ENCODE assay signal across 12 cellular contexts in genomic region chr14:68522510-68523325, GRCh38.
A peak's percentile ranks its signal among the peaks of the same experiment; 100 is the strongest.
DNase-seq lines count a peak whose midpoint lies in the region; ATAC-seq and TF ChIP-seq lines count a peak whose summit lies in the region.
"Had no signal": no experiment of that assay in that cellular context is flagged by ENCODE, and none has a peak within 500 bp of the region (broad histone marks: within the 10 kb centered on the region; RNA-seq: fewer than 3 reads in every experiment).

No MANE protein-coding gene starts in this region.

- POLR2A ChIA-PET in SK-N-SH (lab: Yijun Ruan, JAX) = no interaction called here

- H3K9me3 Mint-ChIP-seq in neural progenitor cell = peaks cover 20% of the 10 kb centered on the region

- H3K27ac ChIP-seq in SK-N-SH (ENCODE audit: low read depth in 2 of 2, low read length in 1 of 2) = peak overlapping the region in 1 of 2 experiments; percentile 69; a peak in 2 of 4 replicates
- H3K27ac ChIP-seq in neural progenitor cell = peak overlapping the region; percentile 93
- peak overlapping the region; percentile 89 to 92 for H3K27ac ChIP-seq in uterus

- TF ChIP-seq EP300 in SK-N-SH (IDR thresholded peaks at IDR 0.05; ENCODE audit: borderline replicate concordance in 1 of 2, low read depth in 1 of 2, low read length in 1 of 2) = no peak

- CTCF ChIA-PET in SK-N-SH (lab: Yijun Ruan, JAX) = interaction anchor here (0.7 to 1.7 kb wide), 4 partner anchors 12 to 79 kb away, joined by 3 to 5 read pairs (median 4); no protein-coding TSS in a partner anchor

- TF ChIP-seq POLR2A in uterus (IDR thresholded peaks at IDR 0.05) = no peak

- H3K36me3 Mint-ChIP-seq in neural progenitor cell = peaks cover 11% of the 10 kb centered on the region

- H3K4me3 ChIP-seq in SK-N-SH (ENCODE audit: low read depth in 2 of 2, low read length in 1 of 2) (no peak overlapping the region), neural progenitor cell (peak overlapping the region; percentile 6), uterus (no peak overlapping the region)
- H3K4me3 ChIP-seq: GM12878 had no signal

- peak overlapping the region; percentile 95 for H3K27ac Mint-ChIP-seq in neural progenitor cell
- H3K27ac Mint-ChIP-seq: WTC11 had no signal

- H3K36me3 ChIP-seq in SK-N-SH (replicated peaks in 1 of 2; ENCODE audit: control insufficient read depth in 1 of 2, insufficient read depth in 2 of 2, low read length in 1 of 2) (no peaks in the 10 kb centered on the region), neural progenitor cell (no peaks in the 10 kb centered on the region), uterus (no peaks in the 10 kb centered on the region)

- H4K20me1 ChIP-seq in SK-N-SH (ENCODE audit: insufficient read depth) = no peaks in the 10 kb centered on the region
- H4K20me1 ChIP-seq in neural progenitor cell (ENCODE audit: low read depth) = no peaks in the 10 kb centered on the region

- intact Hi-C loops in uterus (cut with DNase I; ENCODE audit: low total_unique reads) = no loop called here

- H2AFZ ChIP-seq in SK-N-SH (ENCODE audit: low read depth) = no peak overlapping the region
- no peak overlapping the region for H2AFZ ChIP-seq in neural progenitor cell (replicated peaks)

- DNase-seq in SK-N-SH = no peak
- peak; percentile 93 for DNase-seq in fibroblast of peridontal ligament (ENCODE audit: extremely low read depth)
- DNase-seq in neural progenitor cell (ENCODE audit: low spot score) = peak; percentile 69
- DNase-seq in uterus = peak; percentile 58
- DNase-seq in NCI-H2196 (lab: John Stamatoyannopoulos, UW; ENCODE audit: unreplicated experiment) = no peak
- DNase-seq in stimulated activated CD4-positive, alpha-beta T cell treated with anti-CD3 and anti-CD28 coated beads, Interleukin-15, amount 100 ng/mL, for 24 hours = no peak
- DNase-seq: ACHN, NCI-H524 treated with DMSO at 0.1 percent for 48 hours had no signal

- ATAC-seq in SK-N-SH treated with all-trans-retinoic acid at 6 μM for 48 hours (peak; percentile 57; the same call in 2 of the 3 replicates), GM21528 (IDR thresholded peaks at IDR 0.05; ENCODE audit: low FRiP score, unreplicated experiment) (no peak)
- ATAC-seq: GM12878, WTC11 had no signal

- H3K4me1 ChIP-seq in SK-N-SH (ENCODE audit: control insufficient read depth in 1 of 2, insufficient read depth in 2 of 2, low read depth in 1 of 2, low read length in 1 of 2) (peaks cover 11 to 19% of the 10 kb centered on the region in 2 experiments; a peak in 2 of 4 replicates), neural progenitor cell (peaks cover 70% of the 10 kb centered on the region), uterus (peaks cover 26 to 28% of the 10 kb centered on the region in 2 donors)

- no peaks in the 10 kb centered on the region for H3K9me2 ChIP-seq in SK-N-SH

- H3K9me3 ChIP-seq in SK-N-SH = no peaks in the 10 kb centered on the region
- no peaks in the 10 kb centered on the region for H3K9me3 ChIP-seq in neural progenitor cell (ENCODE audit: low read depth)
- no peaks in the 10 kb centered on the region for H3K9me3 ChIP-seq in uterus

- no peaks in the 10 kb centered on the region for H3K79me2 ChIP-seq in SK-N-SH (ENCODE audit: insufficient read depth)
- H3K79me2 ChIP-seq in neural progenitor cell (ENCODE audit: low read depth) = no peaks in the 10 kb centered on the region

- 78% methylated on average over 5 of the region's 5 CpGs for WGBS in SK-N-SH (ENCODE audit: low lambda C conversion rate)

- H3F3A ChIP-seq in SK-N-SH (replicated peaks; ENCODE audit: insufficient read depth) (no peaks in the 10 kb centered on the region), neural progenitor cell (ENCODE audit: low read depth) (peaks cover 58% of the 10 kb centered on the region)

- no peaks in the 10 kb centered on the region for H3K27me3 Mint-ChIP-seq in neural progenitor cell (ENCODE audit: insufficient read depth, low read depth)

- peak overlapping the region; percentile 0 for H3K4me3 Mint-ChIP-seq in neural progenitor cell
- H3K4me3 Mint-ChIP-seq: WTC11 had no signal

- H3K9ac ChIP-seq in SK-N-SH (no peak overlapping the region), neural progenitor cell (no peak overlapping the region)

- H3K27me3 ChIP-seq in SK-N-SH (ENCODE audit: insufficient read depth) = no peaks in the 10 kb centered on the region
- H3K27me3 ChIP-seq in neural progenitor cell = no peaks in the 10 kb centered on the region
- no peaks in the 10 kb centered on the region for H3K27me3 ChIP-seq in uterus

- no peak for TF ChIP-seq RAD21 in SK-N-SH (IDR thresholded peaks at IDR 0.05; ENCODE audit: low read length)

- H3K4me2 ChIP-seq in SK-N-SH (no peak overlapping the region), neural progenitor cell (peak overlapping the region; percentile 39)

- TF ChIP-seq CTCF in SK-N-SH (IDR thresholded peaks at IDR 0.05) (no peak), neural progenitor cell (IDR thresholded peaks at IDR 0.05) (no peak), uterus (IDR thresholded peaks at IDR 0.05) (peak in 2 of 4 experiments; percentile 19 to 30)

- peaks cover 75% of the 10 kb centered on the region for H3K4me1 Mint-ChIP-seq in neural progenitor cell

TF ChIP-seq in SK-N-SH treated with all-trans-retinoic acid at 6 μM for 48 hours, 23 proteins besides CTCF, POLR2A, EP300 and RAD21 (continues in another document):
- TF ChIP-seq PPARA (CRISPR knock-in tag; IDR thresholded peaks at IDR 0.05; ENCODE audit: borderline replicate concordance) (no peak), TOX (CRISPR knock-in tag; IDR thresholded peaks at IDR 0.05; ENCODE audit: borderline replicate concordance) (no peak), ZNF565 (CRISPR knock-in tag; conservative IDR thresholded peaks at IDR 0.05; ENCODE audit: low read depth) (no peak), ISL1 (CRISPR knock-in tag; IDR thresholded peaks at IDR 0.05) (no peak), CREB5 (CRISPR knock-in tag; IDR thresholded peaks at IDR 0.05; ENCODE audit: low read depth) (no peak), ZC3H10 (CRISPR knock-in tag; IDR thresholded peaks at IDR 0.05) (no peak), ESRRG (CRISPR knock-in tag; IDR thresholded peaks at IDR 0.05) (no peak)

TF ChIP-seq in SK-N-SH, 30 proteins besides CTCF, POLR2A, EP300 and RAD21:
- no peak for TF ChIP-seq RXRA (IDR thresholded peaks at IDR 0.05; ENCODE audit: borderline replicate concordance, low read depth)
- TF ChIP-seq NRF1 (IDR thresholded peaks at IDR 0.05; ENCODE audit: low read depth, low read length) = no peak
- TF ChIP-seq RFX5 (IDR thresholded peaks at IDR 0.05; ENCODE audit: low read length) = no peak
- no peak for TF ChIP-seq SIN3A (IDR thresholded peaks at IDR 0.05; ENCODE audit: borderline replicate concordance, low read depth, low read length)
- no peak for TF ChIP-seq GABPA (IDR thresholded peaks at IDR 0.05; ENCODE audit: low read depth)
- no peak for TF ChIP-seq TAF1 (IDR thresholded peaks at IDR 0.05; ENCODE audit: borderline replicate concordance, low read depth, low read length)
- no peak for TF ChIP-seq GATA2 (CRISPR knock-in tag; IDR thresholded peaks at IDR 0.05)
- TF ChIP-seq POLR2AphosphoS5 (IDR thresholded peaks at IDR 0.05; ENCODE audit: low read depth, low read length) = no peak
- no peak for TF ChIP-seq MXI1 (IDR thresholded peaks at IDR 0.05; ENCODE audit: low read depth, low read length)
- TF ChIP-seq USF1 (IDR thresholded peaks at IDR 0.05; ENCODE audit: borderline replicate concordance, low read depth) = no peak
- no peak for TF ChIP-seq MAX (IDR thresholded peaks at IDR 0.05; ENCODE audit: low read depth)
- TF ChIP-seq FOXJ3 (CRISPR knock-in tag; IDR thresholded peaks at IDR 0.05) = no peak
- TF ChIP-seq JUND (IDR thresholded peaks at IDR 0.05) = no peak
- no peak for TF ChIP-seq IRF3 (IDR thresholded peaks at IDR 0.05; ENCODE audit: low read depth, low read length)
- no peak for TF ChIP-seq EZH2phosphoT487 (IDR thresholded peaks at IDR 0.05; ENCODE audit: borderline replicate concordance, low read depth)
- no peak for TF ChIP-seq ELF1 (IDR thresholded peaks at IDR 0.05)
TF ChIP-seq in SK-N-SH: peak in this region for 0.

Comparison
In these comparisons a context has a peak if more than half of its experiments do, and no peak if none do; other contexts are left out.
1. DNase-seq: peak in fibroblast of peridontal ligament (single experiment), neural progenitor cell (single experiment) and uterus (2 of 2); none in SK-N-SH (single experiment), NCI-H2196 (single experiment) and stimulated activated CD4-positive, alpha-beta T cell treated with anti-CD3 and anti-CD28 coated beads, Interleukin-15, amount 100 ng/mL, for 24 hours (single experiment).